In the genomic region with DNA sequence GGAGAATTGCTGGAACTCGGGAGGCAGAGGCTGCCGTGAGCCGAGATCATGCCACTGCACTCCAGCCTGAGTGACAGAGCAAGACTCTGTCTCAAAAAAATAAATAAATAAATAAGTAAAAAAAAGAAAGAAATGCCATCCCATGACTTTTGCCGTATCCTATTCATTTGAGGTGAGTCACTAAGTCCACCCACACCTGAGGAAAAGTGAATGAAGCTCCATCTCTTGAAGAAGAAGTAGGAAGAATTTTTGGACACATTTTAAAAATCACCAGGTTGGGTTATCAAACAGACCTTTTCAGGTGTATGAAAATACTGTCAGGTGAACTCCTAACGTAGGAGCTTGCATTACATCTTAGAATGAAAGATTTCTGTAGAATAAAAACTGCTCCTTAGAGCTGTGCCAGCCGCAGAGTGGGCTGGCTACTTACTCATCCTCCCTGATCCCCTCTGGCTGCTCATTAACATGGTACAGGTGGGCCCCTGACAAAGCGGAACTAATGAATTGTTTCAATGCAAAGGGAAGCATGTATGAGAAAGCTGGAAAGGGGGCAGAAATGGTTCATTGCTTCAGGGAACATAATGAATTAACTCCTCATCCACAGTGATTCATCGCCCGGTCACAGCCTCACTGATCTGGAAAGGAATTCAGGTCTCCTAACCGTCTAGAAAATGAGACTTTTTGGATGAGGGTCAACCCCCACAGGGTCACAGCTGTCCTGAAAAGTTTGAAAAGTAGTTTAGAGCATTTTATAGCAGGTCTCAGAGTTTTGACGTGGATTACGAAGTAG, we compare ENCODE assay signal across 12 cellular contexts.
DNase-seq lines count a peak whose midpoint lies in the region; ATAC-seq, FAIRE-seq and TF ChIP-seq lines count a peak whose summit lies in the region.
"Had no signal": no experiment of that assay in that cellular context is flagged by ENCODE, and none has a peak within 500 bp of the region (broad histone marks: within the 10 kb centered on the region; RNA-seq: fewer than 3 reads in every experiment).

No MANE protein-coding gene starts in this region.

- DNase-seq in RPMI7951 (ENCODE audit: low read depth) (peak; percentile 100), fibroblast of lung (ENCODE audit: low read depth in 2 of 2) (peak; percentile 43 to 97), retina (peak; percentile 38), NCI-H2196 (lab: John Stamatoyannopoulos, UW; ENCODE audit: unreplicated experiment) (no peak), medulla oblongata (ENCODE audit: extremely low spot score) (no peak)
- DNase-seq: activated T-cell treated with anti-CD3 and anti-CD28 coated beads, Interleukin-2, amount 50 U/mL, for 72 hours; cerebellar nuclear complex; DMS79 had no signal

- H4K20me1 ChIP-seq in fibroblast of lung (ENCODE audit: control insufficient read depth, extremely low read depth, insufficient read depth, low read length), result no peaks in the 10 kb centered on the region

- ATAC-seq in GM18498 (IDR thresholded peaks at IDR 0.05; ENCODE audit: unreplicated experiment) (no peak), GM19463 (IDR thresholded peaks at IDR 0.05; ENCODE audit: unreplicated experiment) (no peak)
- ATAC-seq: activated T-cell treated with anti-CD3 and anti-CD28 coated beads, Interleukin-2, amount 50 U/mL, for 72 hours had no signal

- FAIRE-seq in G401.6 (lab: Jason Lieb, UNC), result peak; percentile 97

- no peak overlapping the region for H2AFZ ChIP-seq in fibroblast of lung (ENCODE audit: low read length)

- no peak overlapping the region for H3K4me3 ChIP-seq in fibroblast of lung (replicated peaks in 1 of 4; ENCODE audit: control extremely low read depth in 1 of 4, insufficient read depth in 1 of 4, low read depth in 3 of 4, low read length in 4 of 4)
- H3K4me3 ChIP-seq: right atrium auricular region had no signal

- H3K36me3 ChIP-seq in fibroblast of lung (ENCODE audit: control insufficient read depth, insufficient read depth, low read length), result no peaks in the 10 kb centered on the region
- H3K36me3 ChIP-seq: right atrium auricular region had no signal

- H3K9ac ChIP-seq in fibroblast of lung (ENCODE audit: insufficient read depth, low read length), result no peak overlapping the region

- H3K4me2 ChIP-seq in fibroblast of lung (ENCODE audit: extremely low read depth, insufficient read depth, low read length), result peak overlapping the region; percentile 28

- no peak overlapping the region for H3K27ac ChIP-seq in fibroblast of lung (ENCODE audit: insufficient read depth, low read length)
- H3K27ac ChIP-seq: right atrium auricular region had no signal

- H3K9me3 ChIP-seq in fibroblast of lung (ENCODE audit: control insufficient read depth, insufficient read depth, low read depth, low read length), result no peaks in the 10 kb centered on the region

- no peaks in the 10 kb centered on the region for H3K79me2 ChIP-seq in fibroblast of lung (ENCODE audit: control insufficient read depth, insufficient read depth, low read length)

- TF ChIP-seq CTCF in fibroblast of lung (conservative IDR thresholded peaks at IDR 0.05 in 1 of 2, IDR thresholded peaks at IDR 0.05 in 1 of 2; ENCODE audit: low read depth in 1 of 2, low read length in 2 of 2), result no peak

- no peaks in the 10 kb centered on the region for H3K27me3 ChIP-seq in fibroblast of lung (ENCODE audit: control insufficient read depth, insufficient read depth, low read length)
- H3K27me3 ChIP-seq: right atrium auricular region had no signal

- H3K4me1 ChIP-seq in fibroblast of lung (ENCODE audit: control insufficient read depth, extremely low read depth, insufficient read depth, low read length), result peaks cover 12% of the 10 kb centered on the region
- H3K4me1 ChIP-seq: right atrium auricular region had no signal

Comparison
In these comparisons a context has a peak if more than half of its experiments do, and no peak if none do; other contexts are left out.
1. DNase-seq: peak in RPMI7951 (single experiment), fibroblast of lung (2 of 2) and retina (single experiment); none in NCI-H2196 (single experiment) and medulla oblongata (single experiment).